ENCODE assay signal across 1 cellular context in the genomic region with DNA sequence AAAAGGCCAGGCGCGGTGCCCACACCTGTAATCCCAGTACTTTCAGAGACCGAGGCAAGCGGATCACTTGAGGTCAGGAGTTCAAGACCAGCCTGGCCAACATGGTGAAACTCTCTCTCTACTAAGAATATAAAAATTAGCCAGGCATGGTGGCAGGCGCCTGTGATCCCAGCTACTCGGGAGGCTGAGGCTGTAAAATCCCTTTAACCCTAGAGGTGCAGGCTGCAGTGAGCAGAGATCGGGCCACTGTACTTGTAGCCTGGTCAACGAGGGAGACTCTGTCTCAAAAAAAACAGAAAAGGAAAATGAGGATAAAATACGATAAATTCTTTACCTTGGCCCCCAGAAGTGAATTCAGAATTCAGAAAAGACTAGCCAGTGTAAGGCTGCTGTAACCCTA.
TF ChIP-seq lines count a peak whose summit lies in the region.

No MANE protein-coding gene starts in this region.

TF ChIP-seq in GM23338, 12 proteins besides CTCF, POLR2A, EP300 and RAD21 (continued from another document):
- TF ChIP-seq POLR2AphosphoS5 (IDR thresholded peaks at IDR 0.05; ENCODE audit: low read depth) (no peak), NANOG (IDR thresholded peaks at IDR 0.05; ENCODE audit: borderline replicate concordance) (no peak), JUNB (IDR thresholded peaks at IDR 0.05; ENCODE audit: unreplicated experiment) (no peak), STAT1 (IDR thresholded peaks at IDR 0.05; ENCODE audit: unreplicated experiment) (no peak), ZNF114 (CRISPR knock-in tag; IDR thresholded peaks at IDR 0.05) (no peak)
- TF ChIP-seq, protein P1, sequence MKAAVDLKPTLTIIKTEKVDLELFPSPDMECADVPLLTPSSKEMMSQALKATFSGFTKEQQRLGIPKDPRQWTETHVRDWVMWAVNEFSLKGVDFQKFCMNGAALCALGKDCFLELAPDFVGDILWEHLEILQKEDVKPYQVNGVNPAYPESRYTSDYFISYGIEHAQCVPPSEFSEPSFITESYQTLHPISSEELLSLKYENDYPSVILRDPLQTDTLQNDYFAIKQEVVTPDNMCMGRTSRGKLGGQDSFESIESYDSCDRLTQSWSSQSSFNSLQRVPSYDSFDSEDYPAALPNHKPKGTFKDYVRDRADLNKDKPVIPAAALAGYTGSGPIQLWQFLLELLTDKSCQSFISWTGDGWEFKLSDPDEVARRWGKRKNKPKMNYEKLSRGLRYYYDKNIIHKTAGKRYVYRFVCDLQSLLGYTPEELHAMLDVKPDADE (IDR thresholded peaks at IDR 0.05), result no peak
